25 cellular contexts compared by ENCODE assay signal in the genomic region with DNA sequence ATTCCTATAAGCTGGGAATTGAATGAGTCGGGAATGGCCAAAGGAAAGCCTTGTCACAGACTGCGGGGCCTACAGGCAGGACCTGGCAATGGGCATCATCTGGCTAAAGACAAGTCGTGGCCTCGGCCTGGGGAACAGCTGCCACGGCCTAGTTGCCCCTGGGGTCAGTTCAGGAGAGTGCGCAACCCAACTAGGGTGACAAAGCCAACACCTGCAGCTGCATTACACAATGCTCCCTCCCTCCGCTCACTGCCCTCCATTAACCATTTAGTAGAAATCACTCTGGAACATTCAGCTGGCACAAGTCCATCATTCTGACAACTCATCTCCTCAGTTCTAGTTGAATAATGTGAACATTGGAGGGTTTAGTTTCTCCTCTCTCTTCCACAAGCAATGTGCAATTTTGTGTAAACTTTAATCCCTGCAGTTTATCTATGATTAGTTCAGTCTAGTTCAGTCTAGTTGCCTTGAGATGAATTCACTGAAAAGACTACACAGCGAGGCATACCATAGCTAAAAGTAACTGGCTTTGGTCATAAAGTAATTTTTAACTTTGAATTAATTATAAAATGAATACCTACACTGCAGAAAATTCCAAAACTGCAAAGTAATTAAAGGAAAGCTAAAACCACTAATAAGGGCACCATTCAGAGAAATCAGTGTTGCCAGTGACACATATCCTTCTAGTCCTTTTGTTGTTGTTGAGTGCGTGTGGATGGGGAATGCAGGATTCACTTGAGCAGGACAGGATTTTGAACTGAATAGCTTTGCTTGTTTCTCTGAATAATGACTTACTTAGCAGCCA. TPM values are rescaled to one million over a fixed set of nuclear protein-coding genes. Genes with fewer than 3 reads are reported as not detected.
DNase-seq lines count a peak whose midpoint lies in the region; TF ChIP-seq lines count a peak whose summit lies in the region.
"Had no signal": no experiment of that assay in that cellular context is flagged by ENCODE, and none has a peak within 500 bp of the region (broad histone marks: within the 10 kb centered on the region; RNA-seq: fewer than 3 reads in every experiment).

No MANE protein-coding gene starts in this region.

- H3K9me3 ChIP-seq in WERI-Rb-1 (ENCODE audit: severe bottlenecking) (no peaks in the 10 kb centered on the region), transverse colon (no peaks in the 10 kb centered on the region)
- H3K9me3 ChIP-seq: left ventricle myocardium inferior, upper lobe of right lung had no signal

- DNase-seq in NCI-H510A treated with DMSO at 0.1 percent for 48 hours (lab: John Stamatoyannopoulos, UW) (peak; percentile 20), WERI-Rb-1 (peak; percentile 31), kidney tubule cell (ENCODE audit: low spot score) (peak; percentile 88), renal cortical epithelial cell (ENCODE audit: low read depth) (peak; percentile 90), NOMO-1 treated with dmso at 0.1 percent for 144 hours (lab: John Stamatoyannopoulos, UW; ENCODE audit: unreplicated experiment) (no peak), transverse colon (no peak), iPS-NIHi7 (ENCODE audit: extremely low spot score) (no peak)
- DNase-seq in activated T-cell treated with anti-CD3 and anti-CD28 coated beads, Interleukin-2, amount 50 U/mL, for 24 hours = no peak
- DNase-seq: activated B cell treated with CpG ODN at 0.5 μM for 24 hours; activated CD4-positive, alpha-beta T cell treated with anti-CD3 and anti-CD28 coated beads, Interleukin-2, amount 50 U/mL, for 4 hours; activated CD8-positive, alpha-beta memory T cell treated with anti-CD3 and anti-CD28 coated beads, Interleukin-2, amount 50 U/mL, for 48 hours; aorta; central memory CD4-positive, alpha-beta T cell; dermis blood vessel endothelial cell; left ventricle myocardium inferior; NCI-H2107; NCI-H526; Right ventricle myocardium superior; T-helper 9 cell; upper lobe of right lung had no signal

- peaks cover 0 to 11% (median 10%) of the 10 kb centered on the region in 4 donors for H3K4me1 ChIP-seq in transverse colon

- peaks cover 12% of the 10 kb centered on the region for H3K4me1 Mint-ChIP-seq in activated T-cell treated with anti-CD3 and anti-CD28 coated beads, Interleukin-2, amount 50 U/mL, for 24 hours (ENCODE audit: low read depth)

- in situ Hi-C loops in transverse colon (cut with MboI; ENCODE audit: low pct_ligation_motif_present in 1 of 4, low pct_unique_long_range_greater_than_20kb in 1 of 4, low sequenced_read_pairs in 3 of 4) = no loop called here

- H3K27ac Mint-ChIP-seq in activated T-cell treated with anti-CD3 and anti-CD28 coated beads, Interleukin-2, amount 50 U/mL, for 24 hours = no peak overlapping the region
- H3K27ac Mint-ChIP-seq: activated B cell treated with CpG ODN at 0.5 μM for 24 hours; activated naive CD8-positive, alpha-beta T cell; CD14-positive monocyte; mesothelial cell of epicardium; natural killer cell treated with Interleukin-12 subunit alpha and Interleukin-12 subunit beta and Interleukin-15 and Interleukin-18, amount 100 ng/mL, for 72 hours had no signal

- H3K4me3 ChIP-seq in WERI-Rb-1 (ENCODE audit: low read depth, low read length) (no peak overlapping the region), transverse colon (no peak overlapping the region)
- H3K4me3 ChIP-seq: left ventricle myocardium inferior, upper lobe of right lung had no signal

- no peak for TF ChIP-seq POLR2A in transverse colon (IDR thresholded peaks at IDR 0.05)

- no peak overlapping the region for H3K4me3 Mint-ChIP-seq in activated T-cell treated with anti-CD3 and anti-CD28 coated beads, Interleukin-2, amount 50 U/mL, for 24 hours
- H3K4me3 Mint-ChIP-seq: activated B cell treated with CpG ODN at 0.5 μM for 24 hours; activated naive CD8-positive, alpha-beta T cell; CD14-positive monocyte; mesothelial cell of epicardium; natural killer cell treated with Interleukin-12 subunit alpha and Interleukin-12 subunit beta and Interleukin-15 and Interleukin-18, amount 100 ng/mL, for 72 hours had no signal

- 77 to 84% methylated on average over 4 to 9 of the region's 9 CpGs for WGBS in transverse colon (ENCODE audit: low coverage in 1 of 2), 2 donors

- no peaks in the 10 kb centered on the region for H3K36me3 ChIP-seq in WERI-Rb-1
- no peaks in the 10 kb centered on the region for H3K36me3 ChIP-seq in transverse colon
- H3K36me3 ChIP-seq: left ventricle myocardium inferior, upper lobe of right lung had no signal

- no peaks in the 10 kb centered on the region for H3K9me3 Mint-ChIP-seq in activated T-cell treated with anti-CD3 and anti-CD28 coated beads, Interleukin-2, amount 50 U/mL, for 24 hours
- H3K9me3 Mint-ChIP-seq: activated B cell treated with CpG ODN at 0.5 μM for 24 hours; IgD-negative memory B cell; mesothelial cell of epicardium; natural killer cell treated with Interleukin-12 subunit alpha and Interleukin-12 subunit beta and Interleukin-15 and Interleukin-18, amount 100 ng/mL, for 72 hours had no signal

- TF ChIP-seq CTCF in WERI-Rb-1 (IDR thresholded peaks at IDR 0.05; ENCODE audit: low read depth, low read length) (no peak), transverse colon (IDR thresholded peaks at IDR 0.05) (no peak)

- intact Hi-C loops in transverse colon (cut with DNase I; ENCODE audit: low total_unique reads) = no loop called here

- no peaks in the 10 kb centered on the region for H3K36me3 Mint-ChIP-seq in activated T-cell treated with anti-CD3 and anti-CD28 coated beads, Interleukin-2, amount 50 U/mL, for 24 hours (ENCODE audit: low read depth)
- H3K36me3 Mint-ChIP-seq: activated naive CD8-positive, alpha-beta T cell; CD14-positive monocyte; mesothelial cell of epicardium had no signal

- H3K27me3 Mint-ChIP-seq in activated T-cell treated with anti-CD3 and anti-CD28 coated beads, Interleukin-2, amount 50 U/mL, for 24 hours = peaks cover 68% of the 10 kb centered on the region

- no peak for TF ChIP-seq EP300 in transverse colon (IDR thresholded peaks at IDR 0.05; ENCODE audit: low read depth)

- no peaks in the 10 kb centered on the region for H3K27me3 ChIP-seq in WERI-Rb-1 (ENCODE audit: insufficient read depth, low read depth, severe bottlenecking)
- H3K27me3 ChIP-seq in transverse colon = peaks cover 49% of the 10 kb centered on the region

- H3K27ac ChIP-seq in WERI-Rb-1 (no peak overlapping the region), transverse colon (no peak overlapping the region)
- H3K27ac ChIP-seq: left ventricle myocardium inferior, upper lobe of right lung had no signal

RNA-seq across cellular contexts. Expression of gene GLDC, which starts 5.1 kb away (rescaled TPM):
- total RNA-seq in renal cortical epithelial cell = 129 and 177 TPM in 2 replicates
- total RNA-seq in transverse colon = 10 to 100 TPM in 1 of 4 donors, 1 to 10 TPM in 1, under 1 TPM in 1, not detected in 1; 0.41 to 70.7 (median 2.4) TPM
- total RNA-seq: left ventricle myocardium inferior, Right ventricle myocardium superior had no signal

Comparison
In these comparisons a context has a peak if more than half of its experiments do, and no peak if none do; other contexts are left out.
1. DNase-seq: peak in NCI-H510A treated with DMSO at 0.1 percent for 48 hours (single experiment), WERI-Rb-1 (single experiment), kidney tubule cell (single experiment) and renal cortical epithelial cell (single experiment); none in activated T-cell treated with anti-CD3 and anti-CD28 coated beads, Interleukin-2, amount 50 U/mL, for 24 hours (single experiment), NOMO-1 treated with dmso at 0.1 percent for 144 hours (single experiment), transverse colon (single experiment) and iPS-NIHi7 (single experiment).